Comparison of ENCODE assay signal across 24 cellular contexts in genomic region chr16:78995441-78995840, GRCh38.
"Had no signal": no experiment of that assay in that cellular context is flagged by ENCODE, and none has a peak within 500 bp of the region (broad histone marks: within the 10 kb centered on the region; RNA-seq: fewer than 3 reads in every experiment).

No MANE protein-coding gene starts in this region.

- H3K27me3 Mint-ChIP-seq: T-cell had no signal

- H3K27ac ChIP-seq: KMS-11, RWPE1 had no signal

- H3K4me3 Mint-ChIP-seq: T-cell had no signal

- H3K4me3 ChIP-seq: K562 had no signal

- ATAC-seq: HepG2, K562, Panc1, PC-3, T-cell had no signal

- H3K27ac Mint-ChIP-seq: T-cell had no signal

- H3K9me3 Mint-ChIP-seq: T-cell had no signal

- DNase-seq: IMR-90; Kasumi-1; MM.1S; NCI-H1092 treated with DMSO at 0.1 percent for 48 hours; NCI-H1417 treated with DMSO at 0.1 percent for 48 hours; NCI-H1694 treated with DMSO at 0.1 percent for 48 hours; NCI-H1930; NCI-H2081; NCI-H2107; NCI-H2227 treated with DMSO at 0.1 percent for 48 hours; NCI-H524; NCI-H526 treated with DMSO at 0.1 percent for 48 hours; NCI-H748 treated with DMSO at 0.1 percent for 48 hours; NK-92 treated with Interleukin-12 subunit alpha and Interleukin-12 subunit beta, amount 100 ng/mL, for 24 hours; PC-3; SHP77; SK-N-SH; SW 1271; T-cell had no signal

- H3K36me3 Mint-ChIP-seq: T-cell had no signal

- H3K9me3 ChIP-seq: SK-N-SH had no signal

- H3K9ac ChIP-seq: KMS-11, SK-N-SH had no signal

- H3K9me2 ChIP-seq: SK-N-SH had no signal

- H3K4me2 ChIP-seq: KMS-11, SK-N-SH had no signal
